In the genomic region with DNA sequence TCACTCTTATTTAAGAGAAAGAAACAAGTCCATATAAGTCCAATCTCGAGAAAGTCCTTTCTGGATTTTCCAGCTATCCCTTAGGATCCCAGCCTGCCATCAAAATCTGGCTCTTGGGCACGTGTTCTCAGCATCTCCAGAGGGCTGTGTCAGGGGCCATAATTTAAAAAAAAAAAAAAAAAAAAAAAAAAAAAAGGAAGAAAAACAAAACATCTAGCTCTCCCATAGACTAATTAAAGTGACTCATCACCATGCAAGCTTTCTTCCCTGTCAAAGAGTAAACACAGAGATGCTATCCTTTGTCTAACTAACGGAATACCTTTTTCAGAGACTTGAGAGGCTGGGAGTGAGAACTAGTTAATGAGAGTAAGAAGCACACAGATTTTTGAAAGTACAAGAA, we compare ENCODE assay signal across 18 cellular contexts. TPM values are rescaled to one million over a fixed set of nuclear protein-coding genes. Genes with fewer than 3 reads are reported as not detected.
DNase-seq lines count a peak whose midpoint lies in the region; ATAC-seq, FAIRE-seq and TF ChIP-seq lines count a peak whose summit lies in the region.
"Had no signal": no experiment of that assay in that cellular context is flagged by ENCODE, and none has a peak within 500 bp of the region (broad histone marks: within the 10 kb centered on the region; RNA-seq: fewer than 3 reads in every experiment).

No MANE protein-coding gene starts in this region.

- POLR2A ChIA-PET in A549 (lab: Yijun Ruan, JAX), result no interaction called here
- POLR2A ChIA-PET in PC-3 (lab: Charles Lee; ENCODE audit: unreplicated experiment), result interaction anchor here (0.6 kb wide), 1 partner anchor 139 kb away, joined by 13 read pairs; no protein-coding TSS in a partner anchor

- in situ Hi-C loops in GM23248 (cut with MboI), result no loop called here

- H3K27me3 ChIP-seq in GM23248 (replicated peaks; ENCODE audit: insufficient read depth), result no peaks in the 10 kb centered on the region
- no peaks in the 10 kb centered on the region for H3K27me3 ChIP-seq in PC-3 (ENCODE audit: low read length)
- H3K27me3 ChIP-seq: MG63 had no signal

- no peaks in the 10 kb centered on the region for H3K79me2 ChIP-seq in GM23248 (ENCODE audit: insufficient read depth)
- H3K79me2 ChIP-seq in PC-3 (ENCODE audit: low read length), result no peaks in the 10 kb centered on the region

- no peak overlapping the region for H3K9ac ChIP-seq in GM23248
- no peak overlapping the region for H3K9ac ChIP-seq in PC-3 (ENCODE audit: low read length)

- no peaks in the 10 kb centered on the region for H3F3A ChIP-seq in GM23248 (ENCODE audit: insufficient read depth)
- H3F3A ChIP-seq in PC-3 (ENCODE audit: low read length, unreplicated experiment), result no peaks in the 10 kb centered on the region

- H3K4me2 ChIP-seq in A549 (no peak overlapping the region), GM23248 (ENCODE audit: unreplicated experiment) (no peak overlapping the region), PC-3 (ENCODE audit: low read length) (no peak overlapping the region)

- BruUV-seq in PC-3 (replicated peaks; lab: Mats Ljungman, UMichigan), result no TSS peak

- CTCF ChIA-PET in A549 (lab: Yijun Ruan, JAX) (interaction anchor here (1.0 to 1.2 kb wide), 2 partner anchors 47 to 81 kb away, joined by 3 read pairs; no protein-coding TSS in a partner anchor), PC-3 (lab: Charles Lee) (no interaction called here)

- H3K9me2 ChIP-seq in GM23248 (ENCODE audit: insufficient read depth) (no peaks in the 10 kb centered on the region), PC-3 (replicated peaks; ENCODE audit: low read length) (no peaks in the 10 kb centered on the region)

- no peak for DNase-seq in A549 (ENCODE audit: low read depth in 1 of 2, low spot score in 1 of 2)
- DNase-seq in GM23248, result peak; percentile 36
- DNase-seq in PC-3, result peak; percentile 46
- peak; percentile 37 for DNase-seq in fibroblast of mammary gland (ENCODE audit: low read depth)
- DNase-seq in GDM1 (lab: John Stamatoyannopoulos, UW), result no peak
- DNase-seq: ACHN; CD4-positive, CD25-positive, alpha-beta regulatory T cell; DND-41; H7; MG63; NCI-H187 treated with DMSO at 0.1 percent for 48 hours; NCI-H2171; NCI-H82 had no signal

- 47% methylated on average over 3 of the region's 3 CpGs for WGBS in A549 (ENCODE audit: missing lambda C conversion rate)
- WGBS in GM23248 (ENCODE audit: low coverage in 1 of 2, low lambda C conversion rate in 2 of 2, missing lambda C conversion rate in 2 of 2), 2 experiments, result 55 to 59% methylated on average over 3 of the region's 3 CpGs

- H3K4me1 ChIP-seq in A549, result 0 out of 3 replicates have a peak, but pooled peaks cover 3% of the 10 kb centered on the region
- H3K4me1 ChIP-seq in GM23248 (ENCODE audit: insufficient read depth), result no peaks in the 10 kb centered on the region
- no peaks in the 10 kb centered on the region for H3K4me1 ChIP-seq in PC-3 (ENCODE audit: insufficient read depth, low read length)

- H3K4me3 ChIP-seq in A549, result no peak overlapping the region
- H3K4me3 ChIP-seq in GM23248, result no peak overlapping the region
- H3K4me3 ChIP-seq in PC-3 (ENCODE audit: low read length), result no peak overlapping the region
- no peak overlapping the region for H3K4me3 ChIP-seq in fibroblast of mammary gland (ENCODE audit: control insufficient read depth, low read depth, low read length)
- H3K4me3 ChIP-seq: MG63 had no signal

- H3K27ac ChIP-seq in A549 (no peak overlapping the region), GM23248 (no peak overlapping the region), PC-3 (ENCODE audit: low read length) (no peak overlapping the region)

- ATAC-seq in A549, result no peak; a peak in 3 of 6 replicates
- ATAC-seq in PC-3, result peak; percentile 78
- no peak for ATAC-seq in GM18511 (IDR thresholded peaks at IDR 0.05; ENCODE audit: unreplicated experiment)
- ATAC-seq in GM19397 (IDR thresholded peaks at IDR 0.05; ENCODE audit: unreplicated experiment), result no peak
- no peak for ATAC-seq in HG02870 (IDR thresholded peaks at IDR 0.05; ENCODE audit: unreplicated experiment)
- ATAC-seq: SK-N-SH treated with all-trans-retinoic acid at 6 μM for 48 hours had no signal

- TF ChIP-seq EP300 in A549 (IDR thresholded peaks at IDR 0.05), result no peak

- TF ChIP-seq CTCF in A549 (IDR thresholded peaks at IDR 0.05) (no peak), PC-3 (conservative IDR thresholded peaks at IDR 0.05; ENCODE audit: low read depth, low read length) (no peak), fibroblast of mammary gland (conservative IDR thresholded peaks at IDR 0.05; ENCODE audit: control insufficient read depth, insufficient read depth, low read depth, low read length) (no peak)

- TF ChIP-seq POLR2A in A549 (IDR thresholded peaks at IDR 0.05; ENCODE audit: low read length), result no peak

- H4K20me1 ChIP-seq in GM23248 (ENCODE audit: insufficient read depth) (no peaks in the 10 kb centered on the region), PC-3 (ENCODE audit: low read length) (no peaks in the 10 kb centered on the region)

- H3K36me3 ChIP-seq in GM23248 (ENCODE audit: low read depth), result no peaks in the 10 kb centered on the region
- H3K36me3 ChIP-seq in PC-3 (ENCODE audit: low read depth, low read length), result no peaks in the 10 kb centered on the region
- H3K36me3 ChIP-seq: MG63 had no signal

- H2AFZ ChIP-seq in GM23248, result no peak overlapping the region
- no peak overlapping the region for H2AFZ ChIP-seq in PC-3 (ENCODE audit: low read length)

- intact Hi-C loops in PC-3 (cut with micrococcal nuclease), result no loop called here

- no peak for FAIRE-seq in A549 (lab: Jason Lieb, UNC)
- FAIRE-seq: D721Med had no signal

- H3K9me3 ChIP-seq in A549, result no peaks in the 10 kb centered on the region
- H3K9me3 ChIP-seq in GM23248 (ENCODE audit: low read depth), result no peaks in the 10 kb centered on the region
- H3K9me3 ChIP-seq in PC-3 (ENCODE audit: low read length), result no peaks in the 10 kb centered on the region
- H3K9me3 ChIP-seq: MG63 had no signal

- no peak for TF ChIP-seq RAD21 in A549 (conservative IDR thresholded peaks at IDR 0.05 in 1 of 2, IDR thresholded peaks at IDR 0.05 in 1 of 2)

TF ChIP-seq in A549, 52 proteins besides CTCF, POLR2A, EP300 and RAD21:
- TF ChIP-seq, protein P1, sequence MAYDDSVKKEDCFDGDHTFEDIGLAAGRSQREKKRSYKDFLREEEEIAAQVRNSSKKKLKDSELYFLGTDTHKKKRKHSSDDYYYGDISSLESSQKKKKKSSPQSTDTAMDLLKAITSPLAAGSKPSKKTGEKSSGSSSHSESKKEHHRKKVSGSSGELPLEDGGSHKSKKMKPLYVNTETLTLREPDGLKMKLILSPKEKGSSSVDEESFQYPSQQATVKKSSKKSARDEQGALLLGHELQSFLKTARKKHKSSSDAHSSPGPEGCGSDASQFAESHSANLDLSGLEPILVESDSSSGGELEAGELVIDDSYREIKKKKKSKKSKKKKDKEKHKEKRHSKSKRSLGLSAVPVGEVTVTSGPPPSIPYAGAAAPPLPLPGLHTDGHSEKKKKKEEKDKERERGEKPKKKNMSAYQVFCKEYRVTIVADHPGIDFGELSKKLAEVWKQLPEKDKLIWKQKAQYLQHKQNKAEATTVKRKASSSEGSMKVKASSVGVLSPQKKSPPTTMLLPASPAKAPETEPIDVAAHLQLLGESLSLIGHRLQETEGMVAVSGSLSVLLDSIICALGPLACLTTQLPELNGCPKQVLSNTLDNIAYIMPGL (CRISPR knock-in tag; IDR thresholded peaks at IDR 0.05; ENCODE audit: borderline replicate concordance), result no peak
- TF ChIP-seq FOSL2 (IDR thresholded peaks at IDR 0.05) (no peak), FOSL2 (CRISPR knock-in tag; IDR thresholded peaks at IDR 0.05) (peak; percentile 24; the same call in 1 of the 2 replicates)

RNA-seq across cellular contexts. Expression of a gene that starts 44.9 kb away (rescaled TPM):
- polyA plus RNA-seq in A549 (2011; rRNA removed) (68.0 and 132 TPM in 2 replicates), A549 (2017; fragmentation: RNase III; extraction: RNeasy Plus Mini Kit Qiagen cat#74134 plus additional on column Dnase treatment) (68.5 to 71.5 TPM (median 68.9 TPM) in 3 replicates), GM23248 (2016; fragmentation: Nextera tagmentation; extraction: Ambion mirVana) (42.2 and 47.0 TPM in 2 replicates)
- 28.5 and 36.3 TPM in 2 replicates for polyA plus RNA-seq in A549 (2012; cell fraction: cytosol; rRNA removed)
- polyA plus RNA-seq in A549 (2012; cell fraction: nucleus; rRNA removed), result 35.8 and 50.4 TPM in 2 replicates
- 236 and 309 TPM in 2 replicates for polyA minus RNA-seq in A549 (2011; rRNA and poly(A)+ RNA removed)
- total RNA-seq in GM23248 (2014; rRNA removed; shearing (Covaris generic)), result 43.2 and 49.1 TPM in 2 replicates
- 52.3 and 72.3 TPM in 2 replicates for total RNA-seq in PC-3 (2014; rRNA removed)

Comparison
In these comparisons a context has a peak if more than half of its experiments do, and no peak if none do; other contexts are left out.
1. DNase-seq: peak in GM23248 (single experiment), PC-3 (single experiment) and fibroblast of mammary gland (single experiment); none in A549 (0 of 2) and GDM1 (single experiment).